Comparison of ENCODE assay signal across 1 cellular context in genomic region chr7:108525985-108526767, GRCh38.
TF ChIP-seq lines count a peak whose summit lies in the region.

PNPLA8 (minus strand) TSS chr7:108526135; CDS start chr7:108515491, 10,644 bp downstream.

TF ChIP-seq in HepG2, 621 proteins besides CTCF, POLR2A, EP300 and RAD21 (continued from another document and continues in another):
- TF ChIP-seq KLF12 (CRISPR knock-in tag; IDR thresholded peaks at IDR 0.05; ENCODE audit: borderline replicate concordance) = peak; percentile 27; the same call in 1 of the 2 replicates
- no peak; the same call in 1 of the 2 replicates for TF ChIP-seq ZNF124 (CRISPR knock-in tag; IDR thresholded peaks at IDR 0.05)
- peak; percentile 66 to 82; a peak in 2 of 4 replicates for TF ChIP-seq HMGXB4 (CRISPR knock-in tag; IDR thresholded peaks at IDR 0.05; ENCODE audit: borderline replicate concordance in 1 of 2, low read depth in 1 of 2)
- no peak for TF ChIP-seq ZSCAN12 (CRISPR knock-in tag; IDR thresholded peaks at IDR 0.05)
- peak; percentile 76; the same call in 1 of the 2 replicates for TF ChIP-seq ATF2 (CRISPR knock-in tag; IDR thresholded peaks at IDR 0.05)
- no peak for TF ChIP-seq MAFG (CRISPR knock-in tag; IDR thresholded peaks at IDR 0.05)
- TF ChIP-seq ZNF280D (CRISPR knock-in tag; IDR thresholded peaks at IDR 0.05) = peak; percentile 45; the same call in 1 of the 2 replicates
- TF ChIP-seq ZKSCAN1 (IDR thresholded peaks at IDR 0.05; ENCODE audit: low read length) = no peak
- TF ChIP-seq RFXAP (CRISPR knock-in tag; IDR thresholded peaks at IDR 0.05; ENCODE audit: borderline replicate concordance) = peak; percentile 30; the same call in 1 of the 2 replicates
- TF ChIP-seq MAX (IDR thresholded peaks at IDR 0.05) = peak; percentile 97
- no peak; the same call in 1 of the 2 replicates for TF ChIP-seq ZNF747 (CRISPR knock-in tag; IDR thresholded peaks at IDR 0.05; ENCODE audit: borderline replicate concordance)
- peak; percentile 92 for TF ChIP-seq ATF1 (CRISPR knock-in tag; IDR thresholded peaks at IDR 0.05)
- no peak for TF ChIP-seq GRHL1 (CRISPR knock-in tag; conservative IDR thresholded peaks at IDR 0.05)
- TF ChIP-seq MAF1 (CRISPR knock-in tag; IDR thresholded peaks at IDR 0.05; ENCODE audit: borderline replicate concordance) = no peak
- TF ChIP-seq HES4 (CRISPR knock-in tag; IDR thresholded peaks at IDR 0.05; ENCODE audit: borderline replicate concordance) = peak; percentile 47; the same call in 1 of the 2 replicates
- TF ChIP-seq ZNF383 (CRISPR knock-in tag; IDR thresholded peaks at IDR 0.05; ENCODE audit: borderline replicate concordance) = no peak
- TF ChIP-seq FOXO1 (CRISPR knock-in tag; IDR thresholded peaks at IDR 0.05) = peak; percentile 29
- peak; percentile 96 for TF ChIP-seq TFDP2 (CRISPR knock-in tag; IDR thresholded peaks at IDR 0.05)
- TF ChIP-seq ZNF749 (CRISPR knock-in tag; IDR thresholded peaks at IDR 0.05; ENCODE audit: borderline replicate concordance) = no peak; the same call in 1 of the 2 replicates
- TF ChIP-seq ATF5 (CRISPR knock-in tag; IDR thresholded peaks at IDR 0.05; ENCODE audit: low read depth) = no peak
- TF ChIP-seq PRDM4 (CRISPR knock-in tag; IDR thresholded peaks at IDR 0.05; ENCODE audit: borderline replicate concordance) = no peak
- no peak for TF ChIP-seq ZNF512 (CRISPR knock-in tag; IDR thresholded peaks at IDR 0.05)
- no peak for TF ChIP-seq DMTF1 (CRISPR knock-in tag; IDR thresholded peaks at IDR 0.05)
- TF ChIP-seq SATB2 (CRISPR knock-in tag; IDR thresholded peaks at IDR 0.05) = no peak
- no peak for TF ChIP-seq U2AF1 (optimal IDR thresholded peaks at IDR 0.05; ENCODE audit: low read depth, low read length)
- TF ChIP-seq NFYB (CRISPR knock-in tag; IDR thresholded peaks at IDR 0.05) = peak; percentile 89
- TF ChIP-seq SRSF9 (IDR thresholded peaks at IDR 0.05; ENCODE audit: borderline replicate concordance, insufficient read depth, low read depth, low read length, poor library complexity, severe bottlenecking) = no peak
